Comparison of ENCODE assay signal across 2 cellular contexts in genomic region chr15:92949604-92950249, GRCh38.
A peak's percentile ranks its signal among the peaks of the same experiment; 100 is the strongest.
TF ChIP-seq lines count a peak whose summit lies in the region.

No MANE protein-coding gene starts in this region.

TF ChIP-seq in HepG2, 621 proteins besides CTCF, POLR2A, EP300 and RAD21 (continues in another document):
- no peak for TF ChIP-seq AGO1 (IDR thresholded peaks at IDR 0.05; ENCODE audit: low read depth, low read length, poor library complexity, severe bottlenecking)
- TF ChIP-seq NR2F1 (CRISPR knock-in tag; IDR thresholded peaks at IDR 0.05) = 0 out of 4 replicates have a peak, but pooled peaks of 1 of the 2 experiments have one; percentile 32
- peak; percentile 92; the same call in 1 of the 2 replicates for TF ChIP-seq HOMEZ (CRISPR knock-in tag; IDR thresholded peaks at IDR 0.05; ENCODE audit: low read depth)
- TF ChIP-seq TIGD3 (CRISPR knock-in tag; IDR thresholded peaks at IDR 0.05; ENCODE audit: borderline replicate concordance) = no peak
- TF ChIP-seq ZNF512B (CRISPR knock-in tag; IDR thresholded peaks at IDR 0.05; ENCODE audit: borderline replicate concordance) = no peak
- TF ChIP-seq ASH2L (IDR thresholded peaks at IDR 0.05; ENCODE audit: insufficient read length, low read depth, low read length) = no peak
- no peak for TF ChIP-seq USF2 (IDR thresholded peaks at IDR 0.05; ENCODE audit: low read depth, low read length)
- peak; percentile 55; the same call in 1 of the 2 replicates for TF ChIP-seq USF2 (CRISPR knock-in tag; IDR thresholded peaks at IDR 0.05; ENCODE audit: borderline replicate concordance)
- TF ChIP-seq RBM22 (optimal IDR thresholded peaks at IDR 0.05; ENCODE audit: low read length) = peak; percentile 43
- TF ChIP-seq POLR2AphosphoS2 (IDR thresholded peaks at IDR 0.05; ENCODE audit: low read depth, low read length) = 0 out of 2 replicates have a peak, but pooled peaks have one; percentile 4
- TF ChIP-seq FOXA3 (CRISPR knock-in tag; IDR thresholded peaks at IDR 0.05) = peak; percentile 50
- peak; percentile 13; the same call in 1 of the 2 replicates for TF ChIP-seq ZFP1 (CRISPR knock-in tag; IDR thresholded peaks at IDR 0.05)
- TF ChIP-seq TRIM24 (CRISPR knock-in tag; IDR thresholded peaks at IDR 0.05) = peak; percentile 20; the same call in 1 of the 2 replicates
- 0 out of 2 replicates have a peak, but pooled peaks have one; percentile 42 for TF ChIP-seq CHD4 (IDR thresholded peaks at IDR 0.05; ENCODE audit: borderline replicate concordance, low read length)
- TF ChIP-seq ZMYM4 (CRISPR knock-in tag; IDR thresholded peaks at IDR 0.05) = peak; percentile 62
- no peak for TF ChIP-seq ZFP37 (CRISPR knock-in tag; IDR thresholded peaks at IDR 0.05; ENCODE audit: borderline replicate concordance)
- TF ChIP-seq ZNF282 (IDR thresholded peaks at IDR 0.05; ENCODE audit: partially characterized antibody) = no peak
- TF ChIP-seq CBX1 (IDR thresholded peaks at IDR 0.05; ENCODE audit: low read depth) = no peak
- TF ChIP-seq ZNF549 (CRISPR knock-in tag; IDR thresholded peaks at IDR 0.05) = no peak
- TF ChIP-seq ZNF567 (CRISPR knock-in tag; IDR thresholded peaks at IDR 0.05; ENCODE audit: borderline replicate concordance) = no peak

TF ChIP-seq in HEK293T, 16 proteins besides CTCF, POLR2A, EP300 and RAD21:
- TF ChIP-seq ZNF384 (IDR thresholded peaks at IDR 0.05) (no peak), SP1 (IDR thresholded peaks at IDR 0.05) (no peak), L3MBTL2 (conservative IDR thresholded peaks at IDR 0.05) (no peak), LEF1 (IDR thresholded peaks at IDR 0.05; ENCODE audit: borderline replicate concordance) (no peak), HDGF (IDR thresholded peaks at IDR 0.05; ENCODE audit: borderline replicate concordance) (no peak), CTBP1 (IDR thresholded peaks at IDR 0.05; ENCODE audit: borderline replicate concordance) (no peak), FOXA1 (IDR thresholded peaks at IDR 0.05) (no peak), ELF4 (IDR thresholded peaks at IDR 0.05) (no peak), NFRKB (IDR thresholded peaks at IDR 0.05) (no peak), ARNT (IDR thresholded peaks at IDR 0.05) (no peak), FOXK2 (IDR thresholded peaks at IDR 0.05) (no peak), FOXM1 (IDR thresholded peaks at IDR 0.05; ENCODE audit: borderline replicate concordance) (no peak), TARDBP (IDR thresholded peaks at IDR 0.05) (no peak), PKNOX1 (IDR thresholded peaks at IDR 0.05) (no peak)
